In genomic region chr17:7710341-7710740, GRCh38 we compare ENCODE assay signal across 1 cellular context.
TF ChIP-seq lines count a peak whose summit lies in the region.

No MANE protein-coding gene starts in this region.

TF ChIP-seq in HepG2, 621 proteins besides CTCF, POLR2A, EP300 and RAD21:
- TF ChIP-seq GABPA (IDR thresholded peaks at IDR 0.05; ENCODE audit: low read depth, low read length) (peak; percentile 61), GABPA (CRISPR knock-in tag; IDR thresholded peaks at IDR 0.05; ENCODE audit: low read depth) (peak; percentile 81), GABPB1 (CRISPR knock-in tag; IDR thresholded peaks at IDR 0.05) (peak; percentile 50; the same call in 1 of the 2 replicates), HOXA9 (CRISPR knock-in tag; IDR thresholded peaks at IDR 0.05; ENCODE audit: borderline replicate concordance) (no peak)
